Comparison of ENCODE assay signal across 12 cellular contexts in the genomic region with DNA sequence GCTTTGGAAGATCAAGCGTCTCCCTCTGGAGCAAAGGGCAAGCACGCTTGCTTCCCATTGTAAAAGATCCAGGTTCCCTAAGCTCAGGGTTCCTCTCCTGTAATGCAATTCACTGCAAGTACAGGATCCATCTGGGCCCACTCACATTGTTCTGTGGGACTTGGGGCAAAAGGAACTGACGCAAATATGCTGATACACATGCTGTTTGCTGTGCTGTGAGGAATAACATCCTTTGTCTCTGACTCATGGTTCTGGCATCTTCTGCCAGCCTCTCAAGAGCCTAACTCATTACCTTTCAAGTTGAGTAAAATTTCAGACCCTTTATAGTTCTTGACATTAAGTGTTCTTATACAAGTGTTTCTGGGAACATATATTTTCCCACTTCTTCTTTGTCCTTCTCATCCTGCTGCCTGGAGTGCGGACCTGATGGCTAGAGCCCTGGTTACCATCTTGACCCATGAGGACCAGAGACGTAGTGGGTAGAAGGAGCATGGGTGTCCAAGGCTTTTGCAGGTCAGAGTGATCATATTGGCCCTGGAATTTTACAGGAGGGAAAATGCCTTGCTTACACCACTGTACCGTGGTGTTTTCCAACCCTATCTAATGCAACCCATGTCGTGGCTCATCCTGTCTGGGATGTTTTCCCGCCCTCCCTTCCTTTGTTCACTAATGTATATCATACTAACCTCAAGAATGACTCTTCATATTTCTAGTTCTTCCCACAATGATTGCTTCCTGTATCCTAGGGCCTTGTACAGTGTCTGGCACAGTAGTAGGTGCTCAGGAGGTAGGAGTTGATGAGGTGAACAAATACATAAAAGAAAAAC.
A peak's percentile ranks its signal among the peaks of the same experiment; 100 is the strongest.
DNase-seq lines count a peak whose midpoint lies in the region; ATAC-seq, FAIRE-seq and TF ChIP-seq lines count a peak whose summit lies in the region.
"Had no signal": no experiment of that assay in that cellular context is flagged by ENCODE, and none has a peak within 500 bp of the region (broad histone marks: within the 10 kb centered on the region; RNA-seq: fewer than 3 reads in every experiment).

No MANE protein-coding gene starts in this region.

- no peak overlapping the region for H3K4me2 ChIP-seq in H1 (ENCODE audit: insufficient read depth in 1 of 2, low read depth in 2 of 2, low read length in 2 of 2)

- POLR2A ChIA-PET in H1 (lab: Charles Lee; ENCODE audit: partially characterized antibody) = interaction anchor here (1.6 kb wide), 2 partner anchors 11 to 14 kb away, joined by 3 read pairs; no protein-coding TSS in a partner anchor

- H3K9me3 ChIP-seq in H1 (ENCODE audit: insufficient read depth in 2 of 2, low read depth in 1 of 2, low read length in 1 of 2) (no peaks in the 10 kb centered on the region), lung (ENCODE audit: control insufficient read depth in 2 of 2, insufficient read depth in 1 of 2, low read length in 1 of 2) (peaks cover 0 to 16% of the 10 kb centered on the region in 2 donors)

- no peak overlapping the region for H3K9ac ChIP-seq in H1 (replicated peaks in 1 of 4; ENCODE audit: extremely low read depth in 1 of 4, low read depth in 3 of 4, low read length in 3 of 4)

- no peak overlapping the region for H4K5ac ChIP-seq in H1 (ENCODE audit: insufficient read length, low read depth, low read length)

- 0 out of 2 replicates have a peak overlapping the region, but pooled peaks have one; percentile 8 for H2BK15ac ChIP-seq in H1 (ENCODE audit: low read length)

- H3K79me1 ChIP-seq in H1 (ENCODE audit: low read depth, low read length) = no peaks in the 10 kb centered on the region

- H3K4me1 ChIP-seq in H1 (replicated peaks in 1 of 4; ENCODE audit: control insufficient read depth in 3 of 4, insufficient read depth in 4 of 4, low read length in 3 of 4) (peaks cover 6 to 35% (median 24%) of the 10 kb centered on the region in 4 experiments), lung (ENCODE audit: control insufficient read depth in 2 of 2, insufficient read depth in 2 of 2, low read length in 2 of 2) (peaks cover 0 to 5% of the 10 kb centered on the region in 2 donors)

- TF ChIP-seq RAD21 in H1 (IDR thresholded peaks at IDR 0.05 in 1 of 2, conservative IDR thresholded peaks at IDR 0.05 in 1 of 2; ENCODE audit: low read depth in 2 of 2, low read length in 2 of 2) = no peak

- no peaks in the 10 kb centered on the region for H3K79me2 ChIP-seq in H1 (ENCODE audit: control insufficient read depth in 1 of 2, insufficient read depth in 2 of 2, low read length in 2 of 2)

- H3K4me3 ChIP-seq in H1 (ENCODE audit: extremely low read depth in 1 of 4, insufficient read depth in 2 of 4, low read depth in 3 of 4, low read length in 4 of 4) = no peak overlapping the region
- no peak overlapping the region for H3K4me3 ChIP-seq in lung

- H3K23me2 ChIP-seq in H1 (ENCODE audit: low read depth, low read length) = peaks cover 14% of the 10 kb centered on the region; the same call in 1 of the 2 replicates

- H2BK12ac ChIP-seq in H1 (ENCODE audit: low read depth, low read length) = no peak overlapping the region

- no peak for TF ChIP-seq POLR2A in H1 (IDR thresholded peaks at IDR 0.05; ENCODE audit: control extremely low read depth in 1 of 2, low read depth in 2 of 2, low read length in 2 of 2)

- H2BK120ac ChIP-seq in H1 (replicated peaks; ENCODE audit: low read depth, low read length) = no peak overlapping the region

- no peak overlapping the region for H4K91ac ChIP-seq in H1 (replicated peaks; ENCODE audit: insufficient read length, low read length)

- H3K36me3 ChIP-seq in H1 (ENCODE audit: control insufficient read depth in 2 of 4, insufficient read depth in 4 of 4, low read length in 3 of 4) (no peaks in the 10 kb centered on the region), lung (ENCODE audit: control insufficient read depth in 2 of 2, insufficient read depth in 2 of 2, low read length in 2 of 2) (no peaks in the 10 kb centered on the region)

- no peak overlapping the region for H3K27ac ChIP-seq in H1 (ENCODE audit: low read depth, low read length)
- peak overlapping the region in 1 of 2 donors; percentile 26 for H3K27ac ChIP-seq in lung (ENCODE audit: low read depth in 1 of 2, low read length in 1 of 2)
- no peak overlapping the region for H3K27ac ChIP-seq in caudate nucleus (ENCODE audit: low read depth, low read length)

- intact Hi-C loops in left colon (cut with DNase I, micrococcal nuclease) = no loop called here

- H3K14ac ChIP-seq in H1 (ENCODE audit: insufficient read length) = no peak overlapping the region

- FAIRE-seq in H1 (lab: Jason Lieb, UNC) = no peak

- H3K23ac ChIP-seq in H1 (ENCODE audit: insufficient read length) = no peak overlapping the region

- ATAC-seq in lung (ENCODE audit: insufficient read depth, low FRiP score) = peak; percentile 82
- ATAC-seq in HG03565 (IDR thresholded peaks at IDR 0.05; ENCODE audit: unreplicated experiment) = no peak
- ATAC-seq in left colon = no peak

- TF ChIP-seq EP300 in H1 (IDR thresholded peaks at IDR 0.05; ENCODE audit: borderline replicate concordance in 1 of 2, low read depth in 2 of 2, low read length in 2 of 2) = no peak

- CTCF ChIA-PET in H1 (lab: Charles Lee; ENCODE audit: partially characterized antibody) = interaction anchor here (0.6 to 4.5 kb wide), 8 partner anchors 11 to 276 kb away, joined by 3 to 23 read pairs (median 4); no protein-coding TSS in a partner anchor

- no peak overlapping the region for H2BK5ac ChIP-seq in H1 (ENCODE audit: low read depth, low read length)

- no peak overlapping the region for H3K4ac ChIP-seq in H1 (replicated peaks; ENCODE audit: insufficient read length, low read depth, low read length)

- DNase-seq in AG09319 (ENCODE audit: extremely low read depth, low read depth) (peak; percentile 75), NCI-H226 (peak; percentile 84), H1 (ENCODE audit: low read depth in 1 of 2, low spot score in 2 of 2) (no peak), lung (ENCODE audit: low spot score) (peak; percentile 60), NK-92 (lab: John Stamatoyannopoulos, UW; ENCODE audit: unreplicated experiment) (no peak), caudate nucleus (lab: John Stamatoyannopoulos, UW) (no peak), left colon (no peak)
- DNase-seq: anterior cingulate cortex, COR-L47, Karpas-422, NCI-H510A treated with DMSO at 0.1 percent for 48 hours had no signal

- no peaks in the 10 kb centered on the region for H4K20me1 ChIP-seq in H1 (replicated peaks in 1 of 2; ENCODE audit: control insufficient read depth in 1 of 2, insufficient read depth in 2 of 2, low read length in 2 of 2)

- 83% methylated on average over 8 of the region's 8 CpGs; no CpG with 5 or more reads in 1 of the 2 experiments for WGBS in H1 (ENCODE audit: extremely low coverage in 1 of 2, insufficient coverage in 1 of 2, insufficient read length in 1 of 2, insufficient replicate concordance in 2 of 2, low coverage in 1 of 2, low lambda C conversion rate in 2 of 2, missing lambda C conversion rate in 1 of 2), 2 experiments
- WGBS in lung, 2 donors = 67 to 84% methylated on average over 8 of the region's 8 CpGs

- H4K8ac ChIP-seq in H1 (ENCODE audit: extremely low read depth, insufficient read depth, low read length) = no peak overlapping the region

- H3K27me3 ChIP-seq in H1 (replicated peaks in 1 of 4; ENCODE audit: control insufficient read depth in 3 of 4, extremely low read depth in 1 of 4, insufficient read depth in 3 of 4, low read length in 3 of 4) (peaks cover 7 to 56% (median 53%) of the 10 kb centered on the region in 4 experiments), lung (ENCODE audit: control insufficient read depth, insufficient read depth) (no peaks in the 10 kb centered on the region)

- H3K18ac ChIP-seq in H1 (ENCODE audit: extremely low read depth, low read length) = no peak overlapping the region

- TF ChIP-seq CTCF in AG09319 (IDR thresholded peaks at IDR 0.05; ENCODE audit: low read depth, low read length) (no peak), H1 (IDR thresholded peaks at IDR 0.05; ENCODE audit: control extremely low read depth in 1 of 3, insufficient read depth in 1 of 3, low read depth in 1 of 3, low read length in 3 of 3) (no peak), lung (IDR thresholded peaks at IDR 0.05; ENCODE audit: control extremely low read depth, extremely low read depth) (no peak)

- 0 out of 2 replicates have a peak overlapping the region, but pooled peaks have one; percentile 84 for H2AK5ac ChIP-seq in H1 (ENCODE audit: low read depth, low read length)

- H2BK20ac ChIP-seq in H1 (ENCODE audit: low read length) = no peak overlapping the region

- H2AFZ ChIP-seq in H1 (ENCODE audit: low read length) = no peak overlapping the region

- no peak overlapping the region for H3K56ac ChIP-seq in H1 (replicated peaks; ENCODE audit: insufficient read length, low read depth, low read length)

TF ChIP-seq in H1, 55 proteins besides CTCF, POLR2A, EP300 and RAD21 (continues in another document):
- TF ChIP-seq CEBPB (IDR thresholded peaks at IDR 0.05; ENCODE audit: low read depth, low read length) = no peak
- TF ChIP-seq SUZ12 (IDR thresholded peaks at IDR 0.05; ENCODE audit: low read length) = no peak
- no peak for TF ChIP-seq RFX5 (IDR thresholded peaks at IDR 0.05; ENCODE audit: borderline replicate concordance, low read depth, low read length)
- no peak for TF ChIP-seq CBX8 (IDR thresholded peaks at IDR 0.05; ENCODE audit: borderline replicate concordance, low read depth, low read length)
- no peak for TF ChIP-seq TAF7 (optimal IDR thresholded peaks at IDR 0.05; ENCODE audit: borderline replicate concordance, low read depth, low read length)
- TF ChIP-seq HDAC2 (IDR thresholded peaks at IDR 0.05; ENCODE audit: borderline replicate concordance in 1 of 2, low read depth in 2 of 2, low read length in 2 of 2) = no peak
- no peak for TF ChIP-seq USF2 (IDR thresholded peaks at IDR 0.05; ENCODE audit: low read length)
- TF ChIP-seq JUND (IDR thresholded peaks at IDR 0.05; ENCODE audit: low read length) = no peak
- TF ChIP-seq NRF1 (IDR thresholded peaks at IDR 0.05; ENCODE audit: low read depth, low read length) = no peak
- no peak for TF ChIP-seq SP4 (IDR thresholded peaks at IDR 0.05; ENCODE audit: low read length)
- TF ChIP-seq YY1 (IDR thresholded peaks at IDR 0.05; ENCODE audit: low read depth, low read length) = no peak
- TF ChIP-seq RBBP5 (IDR thresholded peaks at IDR 0.05; ENCODE audit: borderline replicate concordance, low read depth, low read length) = no peak
- TF ChIP-seq TAF1 (IDR thresholded peaks at IDR 0.05; ENCODE audit: low read depth, low read length) = no peak
- no peak for TF ChIP-seq ZNF274 (IDR thresholded peaks at IDR 0.05; ENCODE audit: borderline replicate concordance, extremely low read depth, low read length)
- TF ChIP-seq BRCA1 (IDR thresholded peaks at IDR 0.05; ENCODE audit: low read depth, low read length) = no peak

Comparison
In these comparisons a context has a peak if more than half of its experiments do, and no peak if none do; other contexts are left out.
1. DNase-seq: peak in AG09319 (single experiment), NCI-H226 (single experiment) and lung (single experiment); none in H1 (0 of 2), NK-92 (single experiment), caudate nucleus (0 of 61) and left colon (0 of 2).